Comparison of ENCODE assay signal across 19 cellular contexts in genomic region chr1:151579436-151580225, GRCh38. TPM values are rescaled to one million over a fixed set of nuclear protein-coding genes. Genes with fewer than 3 reads are reported as not detected.
DNase-seq lines count a peak whose midpoint lies in the region; ATAC-seq, FAIRE-seq and TF ChIP-seq lines count a peak whose summit lies in the region.
"Had no signal": no experiment of that assay in that cellular context is flagged by ENCODE, and none has a peak within 500 bp of the region (broad histone marks: within the 10 kb centered on the region; RNA-seq: fewer than 3 reads in every experiment).

No MANE protein-coding gene starts in this region.

- peaks cover 38% of the 10 kb centered on the region for H3K36me3 Mint-ChIP-seq in endodermal cell (ENCODE audit: low read depth)

- ATAC-seq in Panc1 (peak; percentile 61), HG03175 (IDR thresholded peaks at IDR 0.05; ENCODE audit: unreplicated experiment) (no peak)
- ATAC-seq: right cardiac atrium had no signal

- no peak for TF ChIP-seq POLR2A in H54 (IDR thresholded peaks at IDR 0.05; ENCODE audit: low read depth, low read length)
- TF ChIP-seq POLR2A in esophagus squamous epithelium (IDR thresholded peaks at IDR 0.05): no peak
- TF ChIP-seq POLR2A in tibial nerve (IDR thresholded peaks at IDR 0.05): no peak

- no peak overlapping the region for H3K9ac ChIP-seq in endodermal cell (ENCODE audit: extremely low read depth, low read length, poor library complexity, severe bottlenecking)

- H3K27me3 ChIP-seq in Panc1 (ENCODE audit: control insufficient read depth, insufficient read depth, low read length) (no peaks in the 10 kb centered on the region), esophagus squamous epithelium (no peaks in the 10 kb centered on the region), endodermal cell (ENCODE audit: control insufficient read depth, insufficient read depth, low read length, poor library complexity, severe bottlenecking) (no peaks in the 10 kb centered on the region), tibial nerve (no peaks in the 10 kb centered on the region)
- H3K27me3 ChIP-seq: colonic mucosa had no signal

- H3K27ac ChIP-seq in Panc1 (ENCODE audit: low read length): no peak overlapping the region
- peak overlapping the region in 3 of 4 donors; percentile 23 to 65 (median 30) for H3K27ac ChIP-seq in esophagus squamous epithelium
- no peak overlapping the region for H3K27ac ChIP-seq in endodermal cell (ENCODE audit: low read depth, low read length)
- H3K27ac ChIP-seq in tibial nerve: no peak overlapping the region
- H3K27ac ChIP-seq: colonic mucosa had no signal

- BruUV-seq in Panc1 (replicated peaks; lab: Mats Ljungman, UMichigan): no TSS peak

- in situ Hi-C loops in Panc1 (cut with HindIII; ENCODE audit: low pct_unique_long_range_greater_than_20kb, low sequenced_read_pairs): no loop called here

- H3K4me3 ChIP-seq in Panc1 (ENCODE audit: low read depth in 2 of 2, low read length in 2 of 2) (no peak overlapping the region), esophagus squamous epithelium (no peak overlapping the region), endodermal cell (ENCODE audit: low read length) (no peak overlapping the region), tibial nerve (no peak overlapping the region)
- H3K4me3 ChIP-seq: colonic mucosa, lung had no signal

- intact Hi-C loops in Panc1 (cut with micrococcal nuclease; ENCODE audit: unreplicated experiment) (no loop called here), esophagus squamous epithelium (cut with DNase I) (no loop called here)

- TF ChIP-seq EP300 in tibial nerve (IDR thresholded peaks at IDR 0.05): no peak

- peaks cover 7% of the 10 kb centered on the region for H3K4me1 Mint-ChIP-seq in endodermal cell

- H3K27ac Mint-ChIP-seq in endodermal cell: no peak overlapping the region

- H3K9me3 ChIP-seq in Panc1 (ENCODE audit: control insufficient read depth, insufficient read depth, low read depth, low read length) (no peaks in the 10 kb centered on the region), esophagus squamous epithelium (no peaks in the 10 kb centered on the region), endodermal cell (ENCODE audit: control insufficient read depth, low read length) (no peaks in the 10 kb centered on the region), tibial nerve (no peaks in the 10 kb centered on the region)
- H3K9me3 ChIP-seq: colonic mucosa had no signal

- no peak overlapping the region for H3K4me3 Mint-ChIP-seq in endodermal cell

- H3K4me1 ChIP-seq in Panc1 (ENCODE audit: control insufficient read depth, insufficient read depth, low read length) (peaks cover 10% of the 10 kb centered on the region), esophagus squamous epithelium (peaks cover 10 to 70% (median 12%) of the 10 kb centered on the region in 3 donors), endodermal cell (ENCODE audit: control insufficient read depth, insufficient read depth, low read length) (no peaks in the 10 kb centered on the region), tibial nerve (no peaks in the 10 kb centered on the region)
- H3K4me1 ChIP-seq: colonic mucosa had no signal

- TF ChIP-seq CTCF in Panc1 (IDR thresholded peaks at IDR 0.05) (no peak), esophagus squamous epithelium (IDR thresholded peaks at IDR 0.05) (no peak), endodermal cell (conservative IDR thresholded peaks at IDR 0.05) (no peak), tibial nerve (IDR thresholded peaks at IDR 0.05) (no peak)

- H3K27me3 Mint-ChIP-seq in endodermal cell (ENCODE audit: insufficient read depth): no peaks in the 10 kb centered on the region

- 36 to 81% methylated on average over 7 to 8 of the region's 8 CpGs for WGBS in esophagus squamous epithelium, 2 donors
- 89 to 93% methylated on average over 5 to 8 of the region's 8 CpGs for WGBS in endodermal cell (ENCODE audit: insufficient coverage in 1 of 2, insufficient read length in 1 of 2), 2 experiments
- 80 to 85% methylated on average over 8 of the region's 8 CpGs for WGBS in tibial nerve, 2 donors

- POLR2A ChIA-PET in Panc1 (lab: Charles Lee): no interaction called here

- CTCF ChIA-PET in Panc1 (lab: Charles Lee): no interaction called here

- peaks cover 8% of the 10 kb centered on the region for H3K36me3 ChIP-seq in Panc1 (ENCODE audit: control insufficient read depth, insufficient read depth, low read length)
- peaks cover 0 to 71% (median 12%) of the 10 kb centered on the region in 3 donors for H3K36me3 ChIP-seq in esophagus squamous epithelium
- H3K36me3 ChIP-seq in endodermal cell (ENCODE audit: control insufficient read depth, insufficient read depth, low read length): peaks cover 82% of the 10 kb centered on the region
- H3K36me3 ChIP-seq in tibial nerve: peaks cover 0 to 54% (median 3%) of the 10 kb centered on the region in 3 donors
- H3K36me3 ChIP-seq: colonic mucosa had no signal

- DNase-seq in H54 (ENCODE audit: insufficient read length, low spot score) (peak; percentile 83), Panc1 (ENCODE audit: low read depth, low spot score) (no peak), esophagus squamous epithelium (lab: John Stamatoyannopoulos, UW) (no peak), putamen (ENCODE audit: low spot score) (peak; percentile 48), endodermal cell (no peak), tibial nerve (ENCODE audit: low spot score in 2 of 2) (no peak)
- DNase-seq in stimulated activated CD4-positive, alpha-beta T cell treated with anti-CD3 and anti-CD28 coated beads, Interleukin-1b, Interleukin-23, amount 100 ng/mL, for 48 hours: no peak
- DNase-seq: activated CD4-positive, alpha-beta T cell treated with anti-CD3 and anti-CD28 coated beads, Interleukin-2, amount 50 U/mL, for 1 hour; activated T-cell treated with anti-CD3 and anti-CD28 coated beads, Interleukin-2, amount 50 U/mL, for 48 hours; colonic mucosa; GOT3; Karpas-422; NCI-H2029 treated with DMSO at 0.1 percent for 48 hours; NCI-H748 treated with DMSO at 0.1 percent for 48 hours; right cardiac atrium; SHP77; stimulated activated CD4-positive, alpha-beta T cell treated with anti-CD3 and anti-CD28 coated beads, Interleukin-4, amount 100 ng/mL, for 24 hours had no signal

- H3K9me3 Mint-ChIP-seq in endodermal cell: no peaks in the 10 kb centered on the region

- no peak for FAIRE-seq in H54 (lab: Jason Lieb, UNC)

RNA-seq across cellular contexts. Expression of gene SNX27, which starts 32.2 kb away (rescaled TPM):
- 58.4 TPM for total RNA-seq in Panc1 (2021; ENCODE audit: unreplicated experiment)
- 11.4 TPM for polyA plus RNA-seq in Panc1 (2012; ENCODE audit: insufficient read length)
- 10 to 100 TPM; 15.0 to 30.3 (median 17.3) TPM for total RNA-seq in esophagus squamous epithelium
- total RNA-seq in endodermal cell: 10 to 100 TPM; 41.2 to 47.3 TPM
- polyA plus RNA-seq in endodermal cell (2013, experiment 1 of 2): 19.0 TPM
- polyA plus RNA-seq in endodermal cell (2013, experiment 2 of 2): 22.0 TPM
- 10 to 100 TPM; 35.7 to 44.6 (median 41.7) TPM for total RNA-seq in tibial nerve

RNA-seq across cellular contexts. Expression of gene TUFT1, which starts 39.5 kb away (rescaled TPM):
- total RNA-seq in Panc1 (2021; ENCODE audit: unreplicated experiment) (66.4 TPM), esophagus squamous epithelium (10 to 100 TPM; 18.1 to 41.8 (median 32.8) TPM), endodermal cell (10 to 100 TPM; 12.7 to 18.3 TPM), tibial nerve (1 to 10 TPM; 3.3 to 8.1 (median 5.3) TPM)
- polyA plus RNA-seq in Panc1 (2012; ENCODE audit: insufficient read length): 68.5 TPM
- 8.4 TPM for polyA plus RNA-seq in endodermal cell (2013, experiment 1 of 2)
- polyA plus RNA-seq in endodermal cell (2013, experiment 2 of 2): 7.3 TPM

Comparison
In these comparisons a context has a peak if more than half of its experiments do, and no peak if none do; other contexts are left out.
1. DNase-seq: peak in H54 (single experiment) and putamen (single experiment); none in Panc1 (single experiment), esophagus squamous epithelium (single experiment), endodermal cell (single experiment), tibial nerve (0 of 2) and stimulated activated CD4-positive, alpha-beta T cell treated with anti-CD3 and anti-CD28 coated beads, Interleukin-1b, Interleukin-23, amount 100 ng/mL, for 48 hours (single experiment).
2. H3K27ac ChIP-seq: peak in esophagus squamous epithelium (3 of 4); none in Panc1 (single experiment), endodermal cell (single experiment) and tibial nerve (0 of 4).